ENCODE assay signal across 9 cellular contexts in genomic region chr7:27097686-27098492, GRCh38. TPM values are rescaled to one million over a fixed set of nuclear protein-coding genes. Genes with fewer than 3 reads are reported as not detected.
DNase-seq lines count a peak whose midpoint lies in the region; ATAC-seq, FAIRE-seq and TF ChIP-seq lines count a peak whose summit lies in the region.
"Had no signal": no experiment of that assay in that cellular context is flagged by ENCODE, and none has a peak within 500 bp of the region (broad histone marks: within the 10 kb centered on the region; RNA-seq: fewer than 3 reads in every experiment).

No MANE protein-coding gene starts in this region.

- TF ChIP-seq POLR2A in H54 (IDR thresholded peaks at IDR 0.05; ENCODE audit: low read depth, low read length): no peak

- H3K27me3 ChIP-seq in iPS-20b (ENCODE audit: insufficient read depth, low read length) (peaks cover 100% of the 10 kb centered on the region), smooth muscle cell (ENCODE audit: low read depth) (peaks cover 100% of the 10 kb centered on the region)

- no peak overlapping the region for H2AFZ ChIP-seq in smooth muscle cell (ENCODE audit: low read depth)

- H3K4me1 ChIP-seq in HEK293 (ENCODE audit: control insufficient read depth, insufficient read depth, low read length) (peaks cover 23% of the 10 kb centered on the region), iPS-20b (ENCODE audit: insufficient read depth, low read length) (peaks cover 15% of the 10 kb centered on the region), smooth muscle cell (ENCODE audit: low read depth) (peaks cover 11% of the 10 kb centered on the region)

- peak overlapping the region; percentile 85 for H3K4me3 Mint-ChIP-seq in activated CD8-positive, alpha-beta T cell treated with anti-CD3 and anti-CD28 coated beads, Interleukin-2, amount 10 ng/mL, durations not matched to agents 7 days and 5 days

- H3F3A ChIP-seq in smooth muscle cell (ENCODE audit: low read depth): no peaks in the 10 kb centered on the region

- DNase-seq in activated CD8-positive, alpha-beta T cell treated with anti-CD3 and anti-CD28 coated beads, Interleukin-2, amount 10 ng/mL, durations not matched to agents 7 days and 5 days: no peak
- DNase-seq in smooth muscle cell (lab: John Stamatoyannopoulos, UW; ENCODE audit: unreplicated experiment) (no peak), H54 (ENCODE audit: insufficient read length, low spot score) (no peak), NCI-H748 (lab: John Stamatoyannopoulos, UW; ENCODE audit: unreplicated experiment) (no peak), cerebellar nuclear complex (lab: John Stamatoyannopoulos, UW) (no peak)

- no peak for FAIRE-seq in H54 (lab: Jason Lieb, UNC)

- CTCF ChIA-PET in HEK293 (lab: Yijun Ruan, JAX): interaction anchor here (0.6 to 2.0 kb wide), 4 partner anchors 8 to 736 kb away, joined by 4 to 11 read pairs (median 4); no protein-coding TSS in a partner anchor
- CTCF ChIA-PET in activated CD8-positive, alpha-beta T cell treated with anti-CD3 and anti-CD28 coated beads, Interleukin-2, amount 10 ng/mL, durations not matched to agents 7 days and 5 days (lab: Charles Lee): interaction anchor here (1.3 to 1.7 kb wide), 2 partner anchors 7 to 33 kb away, joined by 3 to 6 read pairs; partner anchors contain the start of gene HOXA4

- H3K36me3 Mint-ChIP-seq in activated CD8-positive, alpha-beta T cell treated with anti-CD3 and anti-CD28 coated beads, Interleukin-2, amount 10 ng/mL, durations not matched to agents 7 days and 5 days (ENCODE audit: low read depth): peaks cover 6% of the 10 kb centered on the region

- TF ChIP-seq CTCF in HEK293 (tag by site-specific recombination; IDR thresholded peaks at IDR 0.05) (no peak), smooth muscle cell (IDR thresholded peaks at IDR 0.05; ENCODE audit: borderline replicate concordance, insufficient read depth, poor library complexity, severe bottlenecking) (no peak)

- WGBS in smooth muscle cell (ENCODE audit: low lambda C conversion rate): 4% methylated on average over 19 of the region's 26 CpGs

- no peak overlapping the region for H3K27ac Mint-ChIP-seq in activated CD8-positive, alpha-beta T cell treated with anti-CD3 and anti-CD28 coated beads, Interleukin-2, amount 10 ng/mL, durations not matched to agents 7 days and 5 days

- H3K79me2 ChIP-seq in smooth muscle cell (ENCODE audit: low read depth): no peaks in the 10 kb centered on the region

- H3K4me3 ChIP-seq in HEK293 (ENCODE audit: low read depth, low read length): peak overlapping the region; percentile 77; the same call in 1 of the 2 replicates
- H3K4me3 ChIP-seq in iPS-20b (ENCODE audit: low read length): peak overlapping the region; percentile 60
- H3K4me3 ChIP-seq in smooth muscle cell: peak overlapping the region; percentile 72

- peak overlapping the region; percentile 99 for H3K4me2 ChIP-seq in smooth muscle cell

- no peaks in the 10 kb centered on the region for H3K9me3 Mint-ChIP-seq in activated CD8-positive, alpha-beta T cell treated with anti-CD3 and anti-CD28 coated beads, Interleukin-2, amount 10 ng/mL, durations not matched to agents 7 days and 5 days (ENCODE audit: insufficient read depth)

- H3K27ac ChIP-seq in HEK293 (ENCODE audit: extremely low read depth, low read depth, low read length) (peak overlapping the region; percentile 25; the same call in 1 of the 2 replicates), iPS-20b (ENCODE audit: low read length) (no peak overlapping the region), smooth muscle cell (ENCODE audit: low read depth) (no peak overlapping the region)

- H3K9ac ChIP-seq in iPS-20b (ENCODE audit: low read depth, low read length): no peak overlapping the region
- H3K9ac ChIP-seq in smooth muscle cell (ENCODE audit: low read depth): no peak overlapping the region

- peaks cover 26% of the 10 kb centered on the region for H3K4me1 Mint-ChIP-seq in activated CD8-positive, alpha-beta T cell treated with anti-CD3 and anti-CD28 coated beads, Interleukin-2, amount 10 ng/mL, durations not matched to agents 7 days and 5 days (ENCODE audit: low read depth)

- no peaks in the 10 kb centered on the region for H3K9me3 ChIP-seq in HEK293 (ENCODE audit: control insufficient read depth, insufficient read depth, low read depth, low read length)
- H3K9me3 ChIP-seq in iPS-20b (ENCODE audit: insufficient read depth, low read depth, low read length): peaks cover 5% of the 10 kb centered on the region; the same call in 1 of the 2 replicates
- no peaks in the 10 kb centered on the region for H3K9me3 ChIP-seq in smooth muscle cell (replicated peaks; ENCODE audit: low read depth)

- POLR2A ChIA-PET in HEK293 (lab: Yijun Ruan, JAX): interaction anchor here (0.8 to 4.3 kb wide), 9 partner anchors 12 to 402 kb away, joined by 3 to 32 read pairs (median 4); partner anchors contain the start of genes HOXA4, HOXA5 and SKAP2
- POLR2A ChIA-PET in activated CD8-positive, alpha-beta T cell treated with anti-CD3 and anti-CD28 coated beads, Interleukin-2, amount 10 ng/mL, durations not matched to agents 7 days and 5 days (lab: Charles Lee): no interaction called here

- H3K36me3 ChIP-seq in HEK293 (ENCODE audit: control insufficient read depth in 2 of 2, insufficient read depth in 1 of 2, low read length in 2 of 2) (peaks cover 12 to 28% of the 10 kb centered on the region in 2 experiments), iPS-20b (ENCODE audit: insufficient read depth, low read depth, low read length) (no peaks in the 10 kb centered on the region), smooth muscle cell (ENCODE audit: low read depth) (no peaks in the 10 kb centered on the region)

- ATAC-seq in activated CD8-positive, alpha-beta T cell treated with anti-CD3 and anti-CD28 coated beads, Interleukin-2, amount 10 ng/mL, durations not matched to agents 7 days and 5 days: no peak
- ATAC-seq in GM18868 (IDR thresholded peaks at IDR 0.05; ENCODE audit: unreplicated experiment): no peak

- H4K20me1 ChIP-seq in smooth muscle cell (ENCODE audit: low read depth): peaks cover 23% of the 10 kb centered on the region

- H3K27me3 Mint-ChIP-seq in activated CD8-positive, alpha-beta T cell treated with anti-CD3 and anti-CD28 coated beads, Interleukin-2, amount 10 ng/mL, durations not matched to agents 7 days and 5 days (ENCODE audit: low read depth): peaks cover 77% of the 10 kb centered on the region

TF ChIP-seq in HEK293, 187 proteins besides CTCF, POLR2A, EP300 and RAD21 (continues in another document):
- TF ChIP-seq, protein P1, sequence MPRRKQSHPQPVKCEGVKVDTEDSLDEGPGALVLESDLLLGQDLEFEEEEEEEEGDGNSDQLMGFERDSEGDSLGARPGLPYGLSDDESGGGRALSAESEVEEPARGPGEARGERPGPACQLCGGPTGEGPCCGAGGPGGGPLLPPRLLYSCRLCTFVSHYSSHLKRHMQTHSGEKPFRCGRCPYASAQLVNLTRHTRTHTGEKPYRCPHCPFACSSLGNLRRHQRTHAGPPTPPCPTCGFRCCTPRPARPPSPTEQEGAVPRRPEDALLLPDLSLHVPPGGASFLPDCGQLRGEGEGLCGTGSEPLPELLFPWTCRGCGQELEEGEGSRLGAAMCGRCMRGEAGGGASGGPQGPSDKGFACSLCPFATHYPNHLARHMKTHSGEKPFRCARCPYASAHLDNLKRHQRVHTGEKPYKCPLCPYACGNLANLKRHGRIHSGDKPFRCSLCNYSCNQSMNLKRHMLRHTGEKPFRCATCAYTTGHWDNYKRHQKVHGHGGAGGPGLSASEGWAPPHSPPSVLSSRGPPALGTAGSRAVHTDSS (tag by site-specific recombination; IDR thresholded peaks at IDR 0.05): no peak
- TF ChIP-seq ZNF2 (tag by site-specific recombination; IDR thresholded peaks at IDR 0.05) (no peak), ZNF37A (tag by site-specific recombination; IDR thresholded peaks at IDR 0.05) (no peak), KLF9 (tag by site-specific recombination; IDR thresholded peaks at IDR 0.05; ENCODE audit: low read depth) (no peak), SCRT2 (tag by site-specific recombination; IDR thresholded peaks at IDR 0.05) (no peak), ZNF792 (tag by site-specific recombination; IDR thresholded peaks at IDR 0.05) (no peak), ZNF677 (tag by site-specific recombination; IDR thresholded peaks at IDR 0.05) (no peak), KLF10 (tag by site-specific recombination; IDR thresholded peaks at IDR 0.05) (no peak), OVOL3 (tag by site-specific recombination; IDR thresholded peaks at IDR 0.05) (no peak), RBAK (tag by site-specific recombination; IDR thresholded peaks at IDR 0.05) (no peak), ZNF624 (tag by site-specific recombination; IDR thresholded peaks at IDR 0.05) (no peak), ZNF394 (tag by site-specific recombination; IDR thresholded peaks at IDR 0.05; ENCODE audit: borderline replicate concordance) (no peak)
- TF ChIP-seq, protein P2, sequence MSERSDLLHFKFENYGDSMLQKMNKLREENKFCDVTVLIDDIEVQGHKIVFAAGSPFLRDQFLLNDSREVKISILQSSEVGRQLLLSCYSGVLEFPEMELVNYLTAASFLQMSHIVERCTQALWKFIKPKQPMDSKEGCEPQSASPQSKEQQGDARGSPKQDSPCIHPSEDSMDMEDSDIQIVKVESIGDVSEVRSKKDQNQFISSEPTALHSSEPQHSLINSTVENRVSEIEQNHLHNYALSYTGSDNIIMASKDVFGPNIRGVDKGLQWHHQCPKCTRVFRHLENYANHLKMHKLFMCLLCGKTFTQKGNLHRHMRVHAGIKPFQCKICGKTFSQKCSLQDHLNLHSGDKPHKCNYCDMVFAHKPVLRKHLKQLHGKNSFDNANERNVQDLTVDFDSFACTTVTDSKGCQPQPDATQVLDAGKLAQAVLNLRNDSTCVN (tag by site-specific recombination; optimal IDR thresholded peaks at IDR 0.05): peak; percentile 44

RNA-seq across cellular contexts. Expression of gene HOXA1, which starts 2.1 kb away (rescaled TPM):
- total RNA-seq in activated CD8-positive, alpha-beta T cell treated with anti-CD3 and anti-CD28 coated beads, Interleukin-2, amount 10 ng/mL, durations not matched to agents 7 days and 5 days: under 1 TPM; 0.89 to 0.92 TPM
- 0.40 TPM in 1 of 2 replicates, not detected in the other for total RNA-seq in smooth muscle cell
- polyA plus RNA-seq in smooth muscle cell: not detected in 2 replicates
- total RNA-seq: temporal lobe had no signal

RNA-seq across cellular contexts. Expression of gene HOXA2, which starts 4.6 kb away (rescaled TPM):
- total RNA-seq in activated CD8-positive, alpha-beta T cell treated with anti-CD3 and anti-CD28 coated beads, Interleukin-2, amount 10 ng/mL, durations not matched to agents 7 days and 5 days: not detected
- total RNA-seq in smooth muscle cell: not detected in 2 replicates
- not detected in 2 replicates for polyA plus RNA-seq in smooth muscle cell
- total RNA-seq: temporal lobe had no signal

RNA-seq across cellular contexts. Expression of gene HOXA4, which starts 32.7 kb away (rescaled TPM):
- total RNA-seq in activated CD8-positive, alpha-beta T cell treated with anti-CD3 and anti-CD28 coated beads, Interleukin-2, amount 10 ng/mL, durations not matched to agents 7 days and 5 days: not detected
- total RNA-seq in smooth muscle cell: 1.4 TPM in 1 of 2 replicates, not detected in the other
- polyA plus RNA-seq in smooth muscle cell: 0.22 TPM in 1 of 2 replicates, not detected in the other
- total RNA-seq: temporal lobe had no signal

RNA-seq across cellular contexts. Expression of gene HOXA5, which starts 45.6 kb away (rescaled TPM):
- total RNA-seq in activated CD8-positive, alpha-beta T cell treated with anti-CD3 and anti-CD28 coated beads, Interleukin-2, amount 10 ng/mL, durations not matched to agents 7 days and 5 days: not detected
- total RNA-seq in smooth muscle cell: 0.67 and 2.1 TPM in 2 replicates
- 0.11 and 0.98 TPM in 2 replicates for polyA plus RNA-seq in smooth muscle cell
- total RNA-seq: temporal lobe had no signal

RNA-seq across cellular contexts. Expression of gene HOXA6, which starts 49.7 kb away (rescaled TPM):
- not detected for total RNA-seq in activated CD8-positive, alpha-beta T cell treated with anti-CD3 and anti-CD28 coated beads, Interleukin-2, amount 10 ng/mL, durations not matched to agents 7 days and 5 days
- total RNA-seq in smooth muscle cell: 0.58 TPM in 1 of 2 replicates, not detected in the other
- 0.56 TPM in 1 of 2 replicates, not detected in the other for polyA plus RNA-seq in smooth muscle cell
- total RNA-seq: temporal lobe had no signal
